In the genomic region with DNA sequence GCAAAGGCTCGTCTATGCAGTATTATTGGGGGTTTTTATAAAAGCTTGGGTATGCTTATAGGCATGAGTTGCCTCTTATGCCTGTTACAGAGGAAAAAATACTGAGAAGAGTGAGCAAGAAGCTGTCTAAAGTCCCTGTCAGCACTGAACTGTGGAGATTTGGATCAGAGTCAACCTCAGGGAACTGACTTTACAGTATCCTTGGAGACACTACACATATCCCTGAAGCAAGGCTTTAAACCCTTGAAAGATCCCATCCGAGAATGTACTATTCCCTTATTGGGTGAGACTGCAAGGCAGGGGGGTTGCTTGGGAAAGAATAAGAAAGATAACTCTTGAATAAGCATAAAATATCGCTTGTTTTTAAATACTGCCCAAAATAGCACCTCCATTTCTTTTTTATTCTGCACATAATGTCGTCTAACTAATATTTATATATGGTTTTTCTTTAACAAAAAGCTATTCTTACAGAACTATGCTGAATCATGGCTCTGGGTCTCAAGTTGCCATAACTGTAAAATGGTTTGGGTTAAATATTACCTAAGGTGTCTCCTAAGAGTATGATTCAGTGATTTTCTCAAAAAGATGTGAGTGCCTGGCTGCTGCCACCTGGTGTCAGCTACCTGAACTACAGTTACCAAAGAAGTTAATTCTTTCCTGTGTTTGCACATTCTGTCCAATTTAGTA, we compare ENCODE assay signal across 9 cellular contexts.
A peak's percentile ranks its signal among the peaks of the same experiment; 100 is the strongest.
DNase-seq lines count a peak whose midpoint lies in the region; ATAC-seq and TF ChIP-seq lines count a peak whose summit lies in the region.
"Had no signal": no experiment of that assay in that cellular context is flagged by ENCODE, and none has a peak within 500 bp of the region (broad histone marks: within the 10 kb centered on the region; RNA-seq: fewer than 3 reads in every experiment).

No MANE protein-coding gene starts in this region.

- ATAC-seq in GM19351 (IDR thresholded peaks at IDR 0.05; ENCODE audit: unreplicated experiment), result peak; percentile 88
- ATAC-seq in HG03196 (IDR thresholded peaks at IDR 0.05; ENCODE audit: unreplicated experiment), result peak; percentile 89

- peak; percentile 53 to 90 (median 80) for TF ChIP-seq CTCF in Peyer's patch (IDR thresholded peaks at IDR 0.05)

- no peaks in the 10 kb centered on the region for H3K9me3 ChIP-seq in Peyer's patch

- intact Hi-C loops in posterior vena cava (cut with DNase I), result loop anchor here in 1 of 2 donors (10.0 kb wide), 1 partner anchor 150 kb away; no protein-coding TSS in a partner anchor

- H3K36me3 ChIP-seq in Peyer's patch, result no peaks in the 10 kb centered on the region
- H3K36me3 ChIP-seq: BLaER1 treated with 17β-estradiol and CSF1 and Interleukin-3, amounts not matched to agents 10 nM and 100 nM had no signal

- DNase-seq in NCI-H1417 (lab: John Stamatoyannopoulos, UW) (peak; percentile 11 to 63 (median 26)), NCI-H1417 treated with DMSO at 0.1 percent for 48 hours (lab: John Stamatoyannopoulos, UW) (no peak), Peyer's patch (peak in 2 of 3 donors; percentile 27 to 74), dedifferentiated amniotic fluid mesenchymal stem cell (ENCODE audit: extremely low spot score) (peak; percentile 70), midbrain (lab: John Stamatoyannopoulos, UW) (peak; percentile 23), posterior vena cava (ENCODE audit: low spot score) (no peak)

- no peaks in the 10 kb centered on the region for H3K27me3 ChIP-seq in Peyer's patch
- H3K27me3 ChIP-seq: BLaER1 treated with 17β-estradiol and CSF1 and Interleukin-3, amounts not matched to agents 10 nM and 100 nM had no signal

- TF ChIP-seq POLR2A in Peyer's patch (IDR thresholded peaks at IDR 0.05), result no peak

- no peaks in the 10 kb centered on the region for H3K4me1 ChIP-seq in Peyer's patch

- no peak overlapping the region for H3K27ac ChIP-seq in Peyer's patch
- H3K27ac ChIP-seq: BLaER1 treated with 17β-estradiol and CSF1 and Interleukin-3, amounts not matched to agents 10 nM and 100 nM had no signal

- H3K4me3 ChIP-seq in Peyer's patch, result no peak overlapping the region
- H3K4me3 ChIP-seq: BLaER1 treated with 17β-estradiol and CSF1 and Interleukin-3, amounts not matched to agents 10 nM and 100 nM had no signal

Comparison
In these comparisons a context has a peak if more than half of its experiments do, and no peak if none do; other contexts are left out.
1. DNase-seq: peak in NCI-H1417 (3 of 3), Peyer's patch (2 of 3), dedifferentiated amniotic fluid mesenchymal stem cell (single experiment) and midbrain (single experiment); none in NCI-H1417 treated with DMSO at 0.1 percent for 48 hours (single experiment) and posterior vena cava (single experiment).